8 cellular contexts compared by ENCODE assay signal in genomic region chr1:83476518-83476917, GRCh38.
DNase-seq lines count a peak whose midpoint lies in the region; ATAC-seq, FAIRE-seq and TF ChIP-seq lines count a peak whose summit lies in the region.
"Not testable (repeated sequence)": the region's sequence is repeated elsewhere in the genome, so short reads cannot be mapped to it uniquely, and the experiment has no call there.

No MANE protein-coding gene starts in this region.

- not testable (repeated sequence) for H3K27me3 Mint-ChIP-seq in activated naive CD8-positive, alpha-beta T cell treated with anti-CD3 and anti-CD28 coated beads, Interleukin-2, amount 50 U/mL, for 24 hours

- not testable (repeated sequence) for TF ChIP-seq POLR2A in GM12891 (IDR thresholded peaks at IDR 0.05; ENCODE audit: low read depth, low read length)

- peak; percentile 86 for FAIRE-seq in GM12891 (lab: Jason Lieb, UNC)

- H3K36me3 Mint-ChIP-seq in activated naive CD8-positive, alpha-beta T cell treated with anti-CD3 and anti-CD28 coated beads, Interleukin-2, amount 50 U/mL, for 24 hours (ENCODE audit: low read depth), result not testable (repeated sequence)

- H3K4me3 Mint-ChIP-seq in activated naive CD8-positive, alpha-beta T cell treated with anti-CD3 and anti-CD28 coated beads, Interleukin-2, amount 50 U/mL, for 24 hours, result not testable (repeated sequence)

- H3K4me1 Mint-ChIP-seq in activated naive CD8-positive, alpha-beta T cell treated with anti-CD3 and anti-CD28 coated beads, Interleukin-2, amount 50 U/mL, for 24 hours, result peaks cover 12% of the 10 kb centered on the region

- H3K9me3 Mint-ChIP-seq in activated naive CD8-positive, alpha-beta T cell treated with anti-CD3 and anti-CD28 coated beads, Interleukin-2, amount 50 U/mL, for 24 hours, result not testable (repeated sequence)

- peak; percentile 24 for ATAC-seq in GM18868 (IDR thresholded peaks at IDR 0.05; ENCODE audit: unreplicated experiment)
- ATAC-seq in GM19452 (IDR thresholded peaks at IDR 0.05; ENCODE audit: unreplicated experiment), result peak; percentile 76
- ATAC-seq in GM21825 (IDR thresholded peaks at IDR 0.05; ENCODE audit: unreplicated experiment), result peak; percentile 62
- ATAC-seq in HG02885 (IDR thresholded peaks at IDR 0.05; ENCODE audit: poor library complexity, unreplicated experiment), result peak; percentile 42
- ATAC-seq in HG03175 (IDR thresholded peaks at IDR 0.05; ENCODE audit: unreplicated experiment), result peak; percentile 75
- peak; percentile 58 for ATAC-seq in activated naive CD8-positive, alpha-beta T cell treated with anti-CD3 and anti-CD28 coated beads, Interleukin-2, amount 50 U/mL, for 24 hours

- H3K27ac Mint-ChIP-seq in activated naive CD8-positive, alpha-beta T cell treated with anti-CD3 and anti-CD28 coated beads, Interleukin-2, amount 50 U/mL, for 24 hours, result not testable (repeated sequence)

- not testable (repeated sequence) for DNase-seq in GM12891 (ENCODE audit: insufficient read length, low spot score); activated naive CD8-positive, alpha-beta T cell treated with anti-CD3 and anti-CD28 coated beads, Interleukin-2, amount 50 U/mL, for 24 hours
- DNase-seq in NCI-H526 (lab: John Stamatoyannopoulos, UW), result peak; percentile 20 to 24

Comparison
In these comparisons a context has a peak if more than half of its experiments do, and no peak if none do; other contexts are left out.
1. ATAC-seq: peak in every context shown above with its lines; median percentile 76 in GM19452; 75 in HG03175; 62 in GM21825; 58 in activated naive CD8-positive, alpha-beta T cell treated with anti-CD3 and anti-CD28 coated beads, Interleukin-2, amount 50 U/mL, for 24 hours; 42 in HG02885; 24 in GM18868.